8 cellular contexts compared by ENCODE assay signal in the genomic region with DNA sequence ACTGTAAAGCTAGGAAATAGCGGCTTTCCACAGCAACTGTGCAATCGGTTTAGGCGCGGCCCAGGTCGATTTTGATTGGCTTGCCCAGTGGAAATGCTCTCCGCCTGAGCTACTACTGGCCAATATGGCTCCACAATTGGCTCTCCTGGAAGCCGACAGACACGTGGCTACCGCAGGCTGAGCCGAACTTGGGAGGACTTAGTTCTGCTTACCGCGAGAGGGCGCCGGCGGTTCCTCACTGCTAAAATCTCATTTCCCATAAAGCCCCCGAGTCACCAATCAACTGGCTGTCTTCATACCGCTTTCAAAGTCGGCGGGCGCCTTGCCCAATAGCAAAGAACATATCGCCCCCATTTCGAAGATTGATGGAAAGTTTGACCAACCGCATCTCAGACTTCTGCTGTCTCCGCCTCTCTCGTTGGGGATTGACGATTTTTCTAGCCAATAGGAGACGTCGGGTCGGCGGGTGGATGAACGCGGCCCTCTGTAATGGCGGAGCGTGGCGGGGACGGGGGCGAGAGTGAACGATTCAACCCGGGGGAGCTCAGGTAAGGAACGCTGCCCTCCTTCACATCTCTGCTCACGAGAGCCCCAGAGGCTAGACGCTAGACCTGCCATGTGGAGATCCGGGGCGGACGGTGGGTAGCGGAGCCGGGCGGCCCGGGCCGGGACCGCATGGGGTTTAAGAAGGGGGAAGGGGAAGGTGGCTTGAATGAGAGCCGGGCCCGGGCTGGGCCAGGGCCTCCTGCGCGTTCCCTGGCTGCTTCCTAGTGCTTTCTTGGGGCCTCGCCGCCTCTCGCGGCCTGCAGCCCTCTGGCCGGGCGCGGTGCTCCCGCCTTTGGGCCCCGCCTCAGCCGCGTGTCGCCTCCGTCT.
DNase-seq lines count a peak whose midpoint lies in the region; ATAC-seq and FAIRE-seq lines count a peak whose summit lies in the region.

Gene TCERG1 (plus strand): TSS at position 473 of the 873 bp plus-strand sequence. CDS start 17 bp downstream, at position 490.

- H3K36me3 Mint-ChIP-seq in central memory CD8-positive, alpha-beta T cell (ENCODE audit: insufficient read depth) = peaks cover 12% of the 10 kb centered on the region

- H3K27me3 Mint-ChIP-seq in central memory CD8-positive, alpha-beta T cell = no peaks in the 10 kb centered on the region

- H3K27ac Mint-ChIP-seq in central memory CD8-positive, alpha-beta T cell (ENCODE audit: low read depth) = peak within 1 kb of the TSS; percentile 95

- no peaks in the 10 kb centered on the region for H3K9me3 Mint-ChIP-seq in central memory CD8-positive, alpha-beta T cell

- peak; percentile 97 for FAIRE-seq in islet of Langerhans (lab: Jason Lieb, UNC)

- H3K4me1 Mint-ChIP-seq in central memory CD8-positive, alpha-beta T cell = peaks cover 37% of the 10 kb centered on the region

- DNase-seq in AG08396 (ENCODE audit: low spot score) (peak; percentile 94), NCI-H345 (lab: John Stamatoyannopoulos, UW) (peak; percentile 100)
- peak; percentile 90 to 96 (median 92) for DNase-seq in activated CD4-positive, CD25-positive, alpha-beta regulatory T cell (lab: John Stamatoyannopoulos, UW)
- DNase-seq in central memory CD8-positive, alpha-beta T cell (ENCODE audit: low spot score in 2 of 2) = peak; percentile 93 to 98
- peak; percentile 95 to 99 (median 97) for DNase-seq in stimulated activated CD4-positive, alpha-beta T cell treated with anti-CD3 and anti-CD28 coated beads, Interleukin-12 subunit alpha, Interleukin-12 subunit beta, amount 100 ng/mL, for 48 hours (ENCODE audit: low read depth in 2 of 3, low spot score in 1 of 3)

- peak within 1 kb of the TSS; percentile 93 for H3K4me3 Mint-ChIP-seq in central memory CD8-positive, alpha-beta T cell

- peak; percentile 98 for ATAC-seq in GM18909 (IDR thresholded peaks at IDR 0.05; ENCODE audit: poor library complexity, unreplicated experiment)
- ATAC-seq in HG03196 (IDR thresholded peaks at IDR 0.05; ENCODE audit: unreplicated experiment) = peak; percentile 97
- peak; percentile 96 for ATAC-seq in central memory CD8-positive, alpha-beta T cell (replicated peaks; ENCODE audit: extremely low read depth, poor library complexity, severe bottlenecking)

Comparison
In these comparisons a context has a peak if more than half of its experiments do, and no peak if none do; other contexts are left out.
1. Peak in every context shown above with its lines: DNase-seq and ATAC-seq.